Comparison of ENCODE assay signal across 15 cellular contexts in genomic region chr9:75907863-75908262, GRCh38.
"Had no signal": no experiment of that assay in that cellular context is flagged by ENCODE, and none has a peak within 500 bp of the region (broad histone marks: within the 10 kb centered on the region; RNA-seq: fewer than 3 reads in every experiment).

No MANE protein-coding gene starts in this region.

- H3K27me3 ChIP-seq: transverse colon had no signal

- DNase-seq: activated CD4-positive, alpha-beta T cell treated with anti-CD3 and anti-CD28 coated beads, Interleukin-2, amount 10 ng/mL, durations not matched to agents 7 days and 5 days; activated CD8-positive, alpha-beta T cell treated with anti-CD3 and anti-CD28 coated beads, Interleukin-2, amount 10 ng/mL, durations not matched to agents 7 days and 5 days; activated naive CD4-positive, alpha-beta T cell treated with anti-CD3 and anti-CD28 coated beads for 36 hours; activated T-cell treated with anti-CD3 and anti-CD28 coated beads, Interleukin-2, amount 50 U/mL, for 24 hours; effector memory CD4-positive, alpha-beta T cell; nucleus accumbens; posterior cingulate gyrus; stimulated activated CD8-positive, alpha-beta memory T cell treated with anti-CD3 and anti-CD28 coated beads, Interleukin-4, amount 100 ng/mL, for 48 hours; stimulated activated naive CD4-positive, alpha-beta T cell; T1000; transverse colon had no signal

- H3K4me3 Mint-ChIP-seq: activated CD4-positive, alpha-beta T cell treated with anti-CD3 and anti-CD28 coated beads, Interleukin-2, amount 10 ng/mL, durations not matched to agents 7 days and 5 days; activated CD8-positive, alpha-beta T cell treated with anti-CD3 and anti-CD28 coated beads, Interleukin-2, amount 10 ng/mL, durations not matched to agents 7 days and 5 days; activated naive CD4-positive, alpha-beta T cell treated with anti-CD3 and anti-CD28 coated beads for 36 hours; activated T-cell treated with anti-CD3 and anti-CD28 coated beads, Interleukin-2, amount 50 U/mL, for 24 hours; dendritic cell treated with granulocyte-macrophage colony-stimulating factor and Interleukin-4, amounts not matched to agents 40 ng/mL and 50 ng/mL, for 4 days; nephron had no signal

- H3K9me3 Mint-ChIP-seq: activated naive CD4-positive, alpha-beta T cell treated with anti-CD3 and anti-CD28 coated beads for 36 hours; activated T-cell treated with anti-CD3 and anti-CD28 coated beads, Interleukin-2, amount 50 U/mL, for 24 hours; activated T-helper 2 cell treated with anti-CD3 and anti-CD28 coated beads, Interferon-gamma antibody, Interleukin-2, Interleukin-4, amounts not matched to agents 10 μg/mL and 5 μg/mL and 100 μg/mL, durations not matched to agents 14 hours and 24 hours and 36 hours; dendritic cell treated with granulocyte-macrophage colony-stimulating factor and Interleukin-4, amounts not matched to agents 40 ng/mL and 50 ng/mL, for 4 days had no signal

- H3K36me3 ChIP-seq: transverse colon had no signal

- H3K9me3 ChIP-seq: transverse colon had no signal

- ATAC-seq: activated CD4-positive, CD25-positive, alpha-beta regulatory T cell treated with anti-CD3 and anti-CD28 coated beads, Interleukin-2, amount 50 U/mL, for 24 hours; activated CD8-positive, alpha-beta T cell treated with anti-CD3 and anti-CD28 coated beads, Interleukin-2, amount 10 ng/mL, durations not matched to agents 7 days and 5 days had no signal

- H3K27me3 Mint-ChIP-seq: activated CD4-positive, alpha-beta T cell treated with anti-CD3 and anti-CD28 coated beads, Interleukin-2, amount 10 ng/mL, durations not matched to agents 7 days and 5 days; activated T-cell treated with anti-CD3 and anti-CD28 coated beads, Interleukin-2, amount 50 U/mL, for 24 hours; dendritic cell treated with granulocyte-macrophage colony-stimulating factor and Interleukin-4, amounts not matched to agents 40 ng/mL and 50 ng/mL, for 4 days had no signal

- H3K4me3 ChIP-seq: transverse colon had no signal

- H3K27ac Mint-ChIP-seq: activated CD4-positive, alpha-beta T cell treated with anti-CD3 and anti-CD28 coated beads, Interleukin-2, amount 10 ng/mL, durations not matched to agents 7 days and 5 days; activated CD8-positive, alpha-beta T cell treated with anti-CD3 and anti-CD28 coated beads, Interleukin-2, amount 10 ng/mL, durations not matched to agents 7 days and 5 days; activated naive CD4-positive, alpha-beta T cell treated with anti-CD3 and anti-CD28 coated beads for 36 hours; activated T-cell treated with anti-CD3 and anti-CD28 coated beads, Interleukin-2, amount 50 U/mL, for 24 hours; activated T-helper 2 cell treated with anti-CD3 and anti-CD28 coated beads, Interferon-gamma antibody, Interleukin-2, Interleukin-4, amounts not matched to agents 10 μg/mL and 5 μg/mL and 100 μg/mL, durations not matched to agents 14 hours and 24 hours and 36 hours; dendritic cell treated with granulocyte-macrophage colony-stimulating factor and Interleukin-4, amounts not matched to agents 40 ng/mL and 50 ng/mL, for 4 days; nephron had no signal
